In the genomic region with DNA sequence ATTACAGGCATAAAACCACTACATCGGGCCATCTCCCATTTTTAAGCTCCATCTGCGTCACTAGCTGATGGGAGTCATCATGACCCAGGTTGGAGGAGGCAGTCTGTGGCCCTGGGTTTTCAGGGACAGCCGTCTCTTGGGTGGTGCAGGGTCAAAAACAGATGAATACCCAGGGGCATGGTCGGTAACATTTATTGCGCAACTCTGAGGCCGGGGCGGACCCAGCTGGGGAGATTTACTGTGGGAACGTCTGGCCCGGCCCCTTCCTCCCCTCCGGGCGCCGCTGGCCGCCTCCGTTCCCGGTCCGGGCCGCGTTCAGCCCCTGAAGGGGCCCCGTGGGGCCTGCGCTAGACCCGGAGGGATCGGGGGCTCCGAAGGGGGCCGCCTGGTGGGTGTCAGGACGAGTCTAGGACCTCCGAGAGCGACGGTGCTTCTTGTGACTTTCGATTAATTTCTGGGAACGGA, we compare ENCODE assay signal across 7 cellular contexts.
DNase-seq lines count a peak whose midpoint lies in the region; ATAC-seq and TF ChIP-seq lines count a peak whose summit lies in the region.
"Had no signal": no experiment of that assay in that cellular context is flagged by ENCODE, and none has a peak within 500 bp of the region (broad histone marks: within the 10 kb centered on the region; RNA-seq: fewer than 3 reads in every experiment).

No MANE protein-coding gene starts in this region.

- peaks cover 0 to 5% of the 10 kb centered on the region in 2 donors for H3K27me3 ChIP-seq in tibial artery

- no peak for ATAC-seq in HG03378 (IDR thresholded peaks at IDR 0.05; ENCODE audit: unreplicated experiment)

- no peaks in the 10 kb centered on the region for H3K9me3 ChIP-seq in tibial artery

- peaks cover 0 to 51% (median 37%) of the 10 kb centered on the region in 4 donors for H3K4me1 ChIP-seq in tibial artery

- H3K36me3 ChIP-seq in tibial artery: no peaks in the 10 kb centered on the region

- peak overlapping the region; percentile 30 for H3K4me3 Mint-ChIP-seq in activated T-cell treated with anti-CD3 and anti-CD28 coated beads, Interleukin-2, amount 50 U/mL, for 24 hours

- H3K4me3 ChIP-seq in tibial artery: peak overlapping the region; percentile 47

- H3K27me3 Mint-ChIP-seq in activated T-cell treated with anti-CD3 and anti-CD28 coated beads, Interleukin-2, amount 50 U/mL, for 24 hours: peaks cover 74% of the 10 kb centered on the region

- H3K4me1 Mint-ChIP-seq in activated T-cell treated with anti-CD3 and anti-CD28 coated beads, Interleukin-2, amount 50 U/mL, for 24 hours (ENCODE audit: low read depth): peaks cover 44% of the 10 kb centered on the region

- no peaks in the 10 kb centered on the region for H3K36me3 Mint-ChIP-seq in activated T-cell treated with anti-CD3 and anti-CD28 coated beads, Interleukin-2, amount 50 U/mL, for 24 hours (ENCODE audit: low read depth)

- H3K27ac ChIP-seq in tibial artery: peak overlapping the region; percentile 67 to 79

- no peak overlapping the region for H3K27ac Mint-ChIP-seq in activated T-cell treated with anti-CD3 and anti-CD28 coated beads, Interleukin-2, amount 50 U/mL, for 24 hours

- no peak for TF ChIP-seq CTCF in tibial artery (IDR thresholded peaks at IDR 0.05)

- intact Hi-C loops in tibial artery (cut with DNase I; ENCODE audit: low total_unique reads): loop anchor here (2.0 kb wide), 1 partner anchor 38 kb away; no protein-coding TSS in a partner anchor

- DNase-seq in activated T-cell treated with anti-CD3 and anti-CD28 coated beads, Interleukin-2, amount 50 U/mL, for 24 hours: no peak
- no peak for DNase-seq in activated T-cell treated with anti-CD3 and anti-CD28 coated beads, Interleukin-2, amount 50 U/mL, for 1 hour
- DNase-seq in hepatic stellate cell (ENCODE audit: low spot score): peak; percentile 41
- DNase-seq in tibial artery: peak; percentile 79 to 88
- no peak for DNase-seq in T1000 (lab: John Stamatoyannopoulos, UW)
- DNase-seq: NCI-H2107 had no signal

- no peaks in the 10 kb centered on the region for H3K9me3 Mint-ChIP-seq in activated T-cell treated with anti-CD3 and anti-CD28 coated beads, Interleukin-2, amount 50 U/mL, for 24 hours

Comparison
In these comparisons a context has a peak if more than half of its experiments do, and no peak if none do; other contexts are left out.
1. DNase-seq: peak in hepatic stellate cell (single experiment) and tibial artery (2 of 2); none in activated T-cell treated with anti-CD3 and anti-CD28 coated beads, Interleukin-2, amount 50 U/mL, for 24 hours (single experiment), activated T-cell treated with anti-CD3 and anti-CD28 coated beads, Interleukin-2, amount 50 U/mL, for 1 hour (single experiment) and T1000 (single experiment).